Comparison of ENCODE assay signal across 25 cellular contexts in genomic region chr7:157514746-157515145, GRCh38.
DNase-seq lines count a peak whose midpoint lies in the region; ATAC-seq and TF ChIP-seq lines count a peak whose summit lies in the region.
"Had no signal": no experiment of that assay in that cellular context is flagged by ENCODE, and none has a peak within 500 bp of the region (broad histone marks: within the 10 kb centered on the region; RNA-seq: fewer than 3 reads in every experiment).

No MANE protein-coding gene starts in this region.

- H3K4me3 Mint-ChIP-seq in natural killer cell (no peak overlapping the region), osteocyte (ENCODE audit: unreplicated experiment) (no peak overlapping the region)
- H3K4me3 Mint-ChIP-seq in natural killer cell treated with Interleukin-12 subunit alpha and Interleukin-12 subunit beta and Interleukin-15 and Interleukin-18, amount 100 ng/mL, for 72 hours = no peak overlapping the region
- H3K4me3 Mint-ChIP-seq: CD8-positive, alpha-beta memory T cell had no signal

- no peak for ATAC-seq in natural killer cell
- ATAC-seq in natural killer cell treated with Interleukin-12 subunit alpha and Interleukin-12 subunit beta and Interleukin-15 and Interleukin-18, amount 100 ng/mL, for 72 hours = no peak
- ATAC-seq: HCT116 had no signal

- no peaks in the 10 kb centered on the region for H3K9me3 Mint-ChIP-seq in natural killer cell
- H3K9me3 Mint-ChIP-seq in natural killer cell treated with Interleukin-12 subunit alpha and Interleukin-12 subunit beta and Interleukin-15 and Interleukin-18, amount 100 ng/mL, for 72 hours = no peaks in the 10 kb centered on the region
- H3K9me3 Mint-ChIP-seq in osteocyte (ENCODE audit: unreplicated experiment) = no peaks in the 10 kb centered on the region

- intact Hi-C loops in natural killer cell (cut with micrococcal nuclease) (no loop called here), vagina (cut with DNase I) (no loop called here)

- DNase-seq in natural killer cell = peak; percentile 5
- no peak for DNase-seq in natural killer cell treated with Interleukin-12 subunit alpha and Interleukin-12 subunit beta and Interleukin-15 and Interleukin-18, amount 100 ng/mL, for 72 hours (ENCODE audit: low spot score)
- peak; percentile 68 for DNase-seq in coronary artery (ENCODE audit: low spot score)
- DNase-seq in osteocyte (ENCODE audit: extremely low spot score, unreplicated experiment) = peak; percentile 53
- DNase-seq in vagina (ENCODE audit: extremely low spot score in 2 of 2) = peak; percentile 64 to 65
- DNase-seq in MG63 = no peak
- DNase-seq in DMS53 treated with DMSO at 0.1 percent for 48 hours (lab: John Stamatoyannopoulos, UW; ENCODE audit: unreplicated experiment) = no peak
- DNase-seq in cerebellar nuclear complex (lab: John Stamatoyannopoulos, UW) = no peak
- DNase-seq: C1 segment of cervical spinal cord; DMS 273 treated with DMSO at 0.1 percent for 48 hours; DMS79 treated with DMSO at 0.1 percent for 48 hours; GF-D8; GOT3; Kasumi-1; MV-4-11; NCI-H1105; NCI-H1930; NCI-H2107; NCI-H524; NCI-H774; NK-92 treated with Interleukin-12 subunit alpha and Interleukin-12 subunit beta, amount 100 ng/mL, for 24 hours; PC-3; SJCRH30 had no signal

- H3K27me3 ChIP-seq in vagina = no peaks in the 10 kb centered on the region
- H3K27me3 ChIP-seq in MG63 = no peaks in the 10 kb centered on the region

- H3K36me3 ChIP-seq in vagina = no peaks in the 10 kb centered on the region
- H3K36me3 ChIP-seq in MG63 = no peaks in the 10 kb centered on the region
- H3K36me3 ChIP-seq: SJCRH30 had no signal

- no peak for TF ChIP-seq POLR2A in vagina (IDR thresholded peaks at IDR 0.05)

- H3K4me1 Mint-ChIP-seq in natural killer cell (no peaks in the 10 kb centered on the region), osteocyte (ENCODE audit: unreplicated experiment) (no peaks in the 10 kb centered on the region)
- no peaks in the 10 kb centered on the region for H3K4me1 Mint-ChIP-seq in natural killer cell treated with Interleukin-12 subunit alpha and Interleukin-12 subunit beta and Interleukin-15 and Interleukin-18, amount 100 ng/mL, for 72 hours (ENCODE audit: low read depth in 2 of 2)
- H3K4me1 Mint-ChIP-seq: CD8-positive, alpha-beta memory T cell had no signal

- H3K4me1 ChIP-seq in vagina = no peaks in the 10 kb centered on the region
- H3K4me1 ChIP-seq: SJCRH30 had no signal

- H3K4me3 ChIP-seq in coronary artery = no peak overlapping the region
- H3K4me3 ChIP-seq in vagina = no peak overlapping the region
- H3K4me3 ChIP-seq in MG63 = no peak overlapping the region
- H3K4me3 ChIP-seq: SJCRH30 had no signal

- no peak for TF ChIP-seq CTCF in natural killer cell (IDR thresholded peaks at IDR 0.05)
- no peak for TF ChIP-seq CTCF in coronary artery (IDR thresholded peaks at IDR 0.05)
- no peak for TF ChIP-seq CTCF in osteocyte (IDR thresholded peaks at IDR 0.05)
- TF ChIP-seq CTCF in vagina (IDR thresholded peaks at IDR 0.05) = no peak

- H3K27ac Mint-ChIP-seq in natural killer cell (no peak overlapping the region), osteocyte (ENCODE audit: unreplicated experiment) (no peak overlapping the region)
- H3K27ac Mint-ChIP-seq in natural killer cell treated with Interleukin-12 subunit alpha and Interleukin-12 subunit beta and Interleukin-15 and Interleukin-18, amount 100 ng/mL, for 72 hours = no peak overlapping the region

- H3K27ac ChIP-seq in coronary artery (no peak overlapping the region), vagina (no peak overlapping the region)
- H3K27ac ChIP-seq: SJCRH30 had no signal

- H3K9me3 ChIP-seq in vagina = no peaks in the 10 kb centered on the region
- H3K9me3 ChIP-seq in MG63 = no peaks in the 10 kb centered on the region

- no peaks in the 10 kb centered on the region for H3K36me3 Mint-ChIP-seq in natural killer cell
- H3K36me3 Mint-ChIP-seq in natural killer cell treated with Interleukin-12 subunit alpha and Interleukin-12 subunit beta and Interleukin-15 and Interleukin-18, amount 100 ng/mL, for 72 hours = no peaks in the 10 kb centered on the region
- H3K36me3 Mint-ChIP-seq in osteocyte (ENCODE audit: unreplicated experiment) = no peaks in the 10 kb centered on the region
- H3K36me3 Mint-ChIP-seq: CD8-positive, alpha-beta memory T cell had no signal

- peaks cover 13 to 17% of the 10 kb centered on the region in 2 donors for H3K27me3 Mint-ChIP-seq in natural killer cell (ENCODE audit: low read depth in 2 of 2)
- H3K27me3 Mint-ChIP-seq in natural killer cell treated with Interleukin-12 subunit alpha and Interleukin-12 subunit beta and Interleukin-15 and Interleukin-18, amount 100 ng/mL, for 72 hours = peaks cover 16 to 24% of the 10 kb centered on the region in 2 donors
- H3K27me3 Mint-ChIP-seq in osteocyte (ENCODE audit: unreplicated experiment) = peaks cover 2% of the 10 kb centered on the region

Comparison
In these comparisons a context has a peak if more than half of its experiments do, and no peak if none do; other contexts are left out.
1. DNase-seq: peak in natural killer cell (single experiment), coronary artery (single experiment), osteocyte (single experiment) and vagina (2 of 2); none in natural killer cell treated with Interleukin-12 subunit alpha and Interleukin-12 subunit beta and Interleukin-15 and Interleukin-18, amount 100 ng/mL, for 72 hours (single experiment), MG63 (single experiment), DMS53 treated with DMSO at 0.1 percent for 48 hours (single experiment) and cerebellar nuclear complex (0 of 2).